Comparison of ENCODE assay signal across 21 cellular contexts in genomic region chr4:2177443-2178093, GRCh38.
A peak's percentile ranks its signal among the peaks of the same experiment; 100 is the strongest.
DNase-seq lines count a peak whose midpoint lies in the region; ATAC-seq and TF ChIP-seq lines count a peak whose summit lies in the region.
"Had no signal": no experiment of that assay in that cellular context is flagged by ENCODE, and none has a peak within 500 bp of the region (broad histone marks: within the 10 kb centered on the region; RNA-seq: fewer than 3 reads in every experiment).

No MANE protein-coding gene starts in this region.

- no peak overlapping the region for H3K4me3 Mint-ChIP-seq in WTC11
- no peak overlapping the region for H3K4me3 Mint-ChIP-seq in natural killer cell treated with Interleukin-12 subunit alpha and Interleukin-12 subunit beta and Interleukin-15 and Interleukin-18, amount 100 ng/mL, for 72 hours
- H3K4me3 Mint-ChIP-seq: activated naive CD4-positive, alpha-beta T cell treated with anti-CD3 and anti-CD28 coated beads, Interleukin-2, amount 10 ng/mL, durations not matched to agents 7 days and 5 days; memory B cell; stimulated activated naive B cell treated with anti-CD40 and anti-IgM and Interleukin-4, amounts not matched to agents 10 μg/mL and 1 μg/mL and 100 μg/mL, for 72 hours had no signal

- H2AFZ ChIP-seq in GM23248, result no peak overlapping the region

- no peaks in the 10 kb centered on the region for H3K9me2 ChIP-seq in GM23248 (ENCODE audit: insufficient read depth)

- H3K79me2 ChIP-seq in GM23248 (ENCODE audit: insufficient read depth), result no peaks in the 10 kb centered on the region

- H3K27ac Mint-ChIP-seq in WTC11, result no peak overlapping the region
- H3K27ac Mint-ChIP-seq in natural killer cell treated with Interleukin-12 subunit alpha and Interleukin-12 subunit beta and Interleukin-15 and Interleukin-18, amount 100 ng/mL, for 72 hours, result no peak overlapping the region
- H3K27ac Mint-ChIP-seq: memory B cell; stimulated activated naive B cell treated with anti-CD40 and anti-IgM and Interleukin-4, amounts not matched to agents 10 μg/mL and 1 μg/mL and 100 μg/mL, for 72 hours had no signal

- H3K9me3 ChIP-seq in GM23248 (ENCODE audit: low read depth), result no peaks in the 10 kb centered on the region
- H3K9me3 ChIP-seq: neutrophil had no signal

- DNase-seq in AG04449 (ENCODE audit: low read depth, low spot score) (no peak), GM23248 (peak; percentile 2), WTC11 (ENCODE audit: low spot score) (no peak), foreskin keratinocyte (no peak), HK-2 (ENCODE audit: unreplicated experiment) (no peak), DMS 273 treated with DMSO at 0.1 percent for 48 hours (lab: John Stamatoyannopoulos, UW) (no peak)
- no peak for DNase-seq in stimulated activated CD4-positive, alpha-beta T cell treated with anti-CD3 and anti-CD28 coated beads, Interleukin-15, amount 100 ng/mL, for 24 hours
- no peak for DNase-seq in natural killer cell treated with Interleukin-12 subunit alpha and Interleukin-12 subunit beta and Interleukin-15 and Interleukin-18, amount 100 ng/mL, for 72 hours (ENCODE audit: low spot score)
- DNase-seq: activated CD4-positive, CD25-positive, alpha-beta regulatory T cell; activated CD8-positive, alpha-beta memory T cell treated with anti-CD3 and anti-CD28 coated beads, Interleukin-2, amount 50 U/mL, for 4 hours; activated naive CD4-positive, alpha-beta T cell treated with anti-CD3 and anti-CD28 coated beads, Interleukin-2, amount 10 ng/mL, durations not matched to agents 7 days and 5 days; AML-193; HCEC 1CT; KG1; NCI-H1694 treated with DMSO at 0.1 percent for 48 hours; NCI-H510A; small intestine; stimulated activated naive B cell treated with anti-CD40 and anti-IgM and Interleukin-4, amounts not matched to agents 10 μg/mL and 1 μg/mL and 100 μg/mL, for 72 hours had no signal

- POLR2A ChIA-PET in AG04449 (lab: Yijun Ruan, JAX) (no interaction called here), WTC11 (lab: Charles Lee) (no interaction called here)

- ATAC-seq in WTC11 (peak; percentile 53; the same call in 1 of the 2 replicates), foreskin keratinocyte (no peak)
- no peak for ATAC-seq in natural killer cell treated with Interleukin-12 subunit alpha and Interleukin-12 subunit beta and Interleukin-15 and Interleukin-18, amount 100 ng/mL, for 72 hours
- ATAC-seq: gastroesophageal sphincter; stimulated activated naive B cell treated with anti-CD40 and anti-IgM and Interleukin-4, amounts not matched to agents 10 μg/mL and 1 μg/mL and 100 μg/mL, for 72 hours had no signal

- no peak overlapping the region for H3K4me3 ChIP-seq in AG04449 (ENCODE audit: low read depth, low read length)
- no peak overlapping the region for H3K4me3 ChIP-seq in GM23248
- H3K4me3 ChIP-seq: gastroesophageal sphincter had no signal

- H3K27me3 ChIP-seq in GM23248 (replicated peaks; ENCODE audit: insufficient read depth) (no peaks in the 10 kb centered on the region), foreskin keratinocyte (no peaks in the 10 kb centered on the region)
- H3K27me3 ChIP-seq: gastroesophageal sphincter, neutrophil had no signal

- no peak overlapping the region for H3K9ac ChIP-seq in GM23248

- H3K4me1 ChIP-seq in GM23248 (ENCODE audit: insufficient read depth) (no peaks in the 10 kb centered on the region), foreskin keratinocyte (no peaks in the 10 kb centered on the region)
- H3K4me1 ChIP-seq: gastroesophageal sphincter had no signal

- CTCF ChIA-PET in AG04449 (lab: Yijun Ruan, JAX) (no interaction called here), WTC11 (lab: Charles Lee) (interaction anchor here (0.8 to 1.2 kb wide), 4 partner anchors 9 to 410 kb away, joined by 3 to 4 read pairs (median 3); no protein-coding TSS in a partner anchor)

- H3F3A ChIP-seq in GM23248 (ENCODE audit: insufficient read depth), result no peaks in the 10 kb centered on the region

- H4K20me1 ChIP-seq in GM23248 (ENCODE audit: insufficient read depth), result no peaks in the 10 kb centered on the region

- TF ChIP-seq CTCF in AG04449 (IDR thresholded peaks at IDR 0.05; ENCODE audit: insufficient read depth, low read length, missing control alignments), result peak; percentile 2
- TF ChIP-seq CTCF in WTC11 (IDR thresholded peaks at IDR 0.05), result no peak
- peak; percentile 31 for TF ChIP-seq CTCF in foreskin keratinocyte (conservative IDR thresholded peaks at IDR 0.05)

- no peaks in the 10 kb centered on the region for H3K4me1 Mint-ChIP-seq in WTC11
- peaks cover under 1 to 1% of the 10 kb centered on the region in 2 donors for H3K4me1 Mint-ChIP-seq in natural killer cell treated with Interleukin-12 subunit alpha and Interleukin-12 subunit beta and Interleukin-15 and Interleukin-18, amount 100 ng/mL, for 72 hours (ENCODE audit: low read depth in 2 of 2)
- H3K4me1 Mint-ChIP-seq: memory B cell; stimulated activated naive B cell treated with anti-CD40 and anti-IgM and Interleukin-4, amounts not matched to agents 10 μg/mL and 1 μg/mL and 100 μg/mL, for 72 hours had no signal

- no peaks in the 10 kb centered on the region; the same call in none of the 2 replicates for H3K27me3 Mint-ChIP-seq in WTC11 (ENCODE audit: low read depth)
- H3K27me3 Mint-ChIP-seq in natural killer cell treated with Interleukin-12 subunit alpha and Interleukin-12 subunit beta and Interleukin-15 and Interleukin-18, amount 100 ng/mL, for 72 hours, result no peaks in the 10 kb centered on the region
- H3K27me3 Mint-ChIP-seq: activated naive CD4-positive, alpha-beta T cell treated with anti-CD3 and anti-CD28 coated beads, Interleukin-2, amount 10 ng/mL, durations not matched to agents 7 days and 5 days; memory B cell; stimulated activated naive B cell treated with anti-CD40 and anti-IgM and Interleukin-4, amounts not matched to agents 10 μg/mL and 1 μg/mL and 100 μg/mL, for 72 hours had no signal

- WGBS in GM23248 (ENCODE audit: low coverage in 1 of 2, low lambda C conversion rate in 2 of 2, missing lambda C conversion rate in 2 of 2), 2 experiments, result 86 to 89% methylated on average over 4 of the region's 4 CpGs

- in situ Hi-C loops in GM23248 (cut with MboI), result no loop called here

- H3K36me3 ChIP-seq in GM23248 (ENCODE audit: low read depth), result no peaks in the 10 kb centered on the region
- H3K36me3 ChIP-seq: neutrophil had no signal

- H3K27ac ChIP-seq in GM23248 (no peak overlapping the region), foreskin keratinocyte (no peak overlapping the region)
- H3K27ac ChIP-seq: gastroesophageal sphincter, neutrophil had no signal

- peaks cover 11% of the 10 kb centered on the region for H3K9me3 Mint-ChIP-seq in WTC11
- no peaks in the 10 kb centered on the region for H3K9me3 Mint-ChIP-seq in natural killer cell treated with Interleukin-12 subunit alpha and Interleukin-12 subunit beta and Interleukin-15 and Interleukin-18, amount 100 ng/mL, for 72 hours

- H3K36me3 Mint-ChIP-seq in WTC11, result peaks cover 9% of the 10 kb centered on the region
- no peaks in the 10 kb centered on the region for H3K36me3 Mint-ChIP-seq in natural killer cell treated with Interleukin-12 subunit alpha and Interleukin-12 subunit beta and Interleukin-15 and Interleukin-18, amount 100 ng/mL, for 72 hours

- H3K4me2 ChIP-seq in GM23248 (ENCODE audit: unreplicated experiment), result no peak overlapping the region

TF ChIP-seq in WTC11, 78 proteins besides CTCF, POLR2A, EP300 and RAD21 (continues in another document):
- TF ChIP-seq SOX15 (CRISPR knock-in tag; IDR thresholded peaks at IDR 0.05) (no peak), HMGXB4 (CRISPR knock-in tag; IDR thresholded peaks at IDR 0.05) (no peak), ZNF263 (CRISPR knock-in tag; IDR thresholded peaks at IDR 0.05; ENCODE audit: low read depth) (no peak), ERG (CRISPR knock-in tag; IDR thresholded peaks at IDR 0.05) (no peak)
- TF ChIP-seq, protein P1, sequence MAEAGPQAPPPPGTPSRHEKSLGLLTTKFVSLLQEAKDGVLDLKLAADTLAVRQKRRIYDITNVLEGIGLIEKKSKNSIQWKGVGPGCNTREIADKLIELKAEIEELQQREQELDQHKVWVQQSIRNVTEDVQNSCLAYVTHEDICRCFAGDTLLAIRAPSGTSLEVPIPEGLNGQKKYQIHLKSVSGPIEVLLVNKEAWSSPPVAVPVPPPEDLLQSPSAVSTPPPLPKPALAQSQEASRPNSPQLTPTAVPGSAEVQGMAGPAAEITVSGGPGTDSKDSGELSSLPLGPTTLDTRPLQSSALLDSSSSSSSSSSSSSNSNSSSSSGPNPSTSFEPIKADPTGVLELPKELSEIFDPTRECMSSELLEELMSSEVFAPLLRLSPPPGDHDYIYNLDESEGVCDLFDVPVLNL (CRISPR knock-in tag; IDR thresholded peaks at IDR 0.05; ENCODE audit: borderline replicate concordance, low read depth), result no peak
- TF ChIP-seq, protein P2, sequence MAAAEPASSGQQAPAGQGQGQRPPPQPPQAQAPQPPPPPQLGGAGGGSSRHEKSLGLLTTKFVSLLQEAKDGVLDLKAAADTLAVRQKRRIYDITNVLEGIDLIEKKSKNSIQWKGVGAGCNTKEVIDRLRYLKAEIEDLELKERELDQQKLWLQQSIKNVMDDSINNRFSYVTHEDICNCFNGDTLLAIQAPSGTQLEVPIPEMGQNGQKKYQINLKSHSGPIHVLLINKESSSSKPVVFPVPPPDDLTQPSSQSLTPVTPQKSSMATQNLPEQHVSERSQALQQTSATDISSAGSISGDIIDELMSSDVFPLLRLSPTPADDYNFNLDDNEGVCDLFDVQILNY (CRISPR knock-in tag; IDR thresholded peaks at IDR 0.05), result no peak
